In the genomic region with DNA sequence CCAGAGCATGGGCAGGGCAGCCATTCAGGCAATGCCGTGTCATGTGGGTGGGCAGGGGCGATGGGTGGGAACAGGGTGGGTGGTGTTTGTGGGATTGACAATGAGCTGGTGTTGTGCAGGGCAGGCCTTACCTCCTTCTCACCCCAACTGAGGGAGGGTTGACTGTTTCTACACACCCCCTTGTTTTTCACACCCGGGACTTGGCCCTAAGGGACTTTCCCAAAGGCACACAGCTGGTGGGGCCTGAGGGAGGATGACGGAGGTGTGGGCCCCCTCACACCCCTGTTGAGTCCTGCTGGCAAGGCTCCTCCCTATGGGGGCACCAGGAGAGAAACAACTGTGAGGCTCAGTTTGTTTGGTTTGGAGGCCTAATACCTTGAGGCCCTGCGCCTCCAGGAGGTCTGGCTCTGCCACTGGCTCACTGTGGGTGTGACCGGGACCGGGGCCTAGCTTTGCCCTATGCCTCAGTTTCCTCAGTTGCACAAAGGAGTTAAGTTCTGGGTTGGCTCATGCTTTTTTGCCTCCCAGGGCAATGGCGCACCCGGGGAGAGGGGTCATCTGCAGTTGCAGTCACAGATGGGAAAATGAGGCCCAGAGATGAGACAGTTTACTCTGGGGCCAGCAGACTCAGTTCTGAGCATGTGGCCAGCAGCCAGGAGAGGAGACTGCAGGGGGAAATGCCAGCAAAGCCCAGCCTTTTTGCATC, we compare ENCODE assay signal across 8 cellular contexts. TPM values are rescaled to one million over a fixed set of nuclear protein-coding genes. Genes with fewer than 3 reads are reported as not detected.
DNase-seq lines count a peak whose midpoint lies in the region; ATAC-seq and TF ChIP-seq lines count a peak whose summit lies in the region.

No MANE protein-coding gene starts in this region.

- H3K9me3 Mint-ChIP-seq in progenitor cell of endocrine pancreas (ENCODE audit: low read depth) = no peaks in the 10 kb centered on the region

- H3K4me1 ChIP-seq in HAP-1 = no peaks in the 10 kb centered on the region
- H3K4me1 ChIP-seq in tibial nerve = peaks cover 0 to 27% (median 11%) of the 10 kb centered on the region in 4 donors

- intact Hi-C loops in posterior vena cava (cut with DNase I) = no loop called here

- H3K4me3 Mint-ChIP-seq in progenitor cell of endocrine pancreas (ENCODE audit: low read depth) = no peak overlapping the region

- H3K27ac Mint-ChIP-seq in progenitor cell of endocrine pancreas = no peak overlapping the region

- H3K27me3 Mint-ChIP-seq in progenitor cell of endocrine pancreas = peaks cover 4% of the 10 kb centered on the region

- no peaks in the 10 kb centered on the region for H3K36me3 Mint-ChIP-seq in progenitor cell of endocrine pancreas (ENCODE audit: insufficient read depth)

- DNase-seq in activated T-cell treated with anti-CD3 and anti-CD28 coated beads, Interleukin-2, amount 50 U/mL, for 1 hour = peak; percentile 27
- DNase-seq in stimulated activated CD4-positive, alpha-beta T cell treated with anti-CD3 and anti-CD28 coated beads, Interleukin-1b, Interleukin-23, amount 100 ng/mL, for 48 hours = peak; percentile 34
- no peak for DNase-seq in HAP-1 (ENCODE audit: low spot score in 2 of 2)
- DNase-seq in posterior vena cava (ENCODE audit: low spot score) = no peak
- no peak for DNase-seq in progenitor cell of endocrine pancreas (ENCODE audit: low spot score, unreplicated experiment)
- DNase-seq in tibial nerve (ENCODE audit: low spot score in 2 of 2) = no peak

- 51 to 53% methylated on average over 6 to 9 of the region's 9 CpGs for WGBS in tibial nerve, 2 donors

- ATAC-seq in GM18517 (IDR thresholded peaks at IDR 0.05; ENCODE audit: unreplicated experiment) = peak; percentile 51
- ATAC-seq in HG02852 (IDR thresholded peaks at IDR 0.05; ENCODE audit: unreplicated experiment) = peak; percentile 44

- H3K9me3 ChIP-seq in HAP-1 (no peaks in the 10 kb centered on the region), tibial nerve (no peaks in the 10 kb centered on the region)

- in situ Hi-C loops in HAP-1 (cut with MboI; ENCODE audit: low sequenced_read_pairs) = no loop called here

- no peak for TF ChIP-seq POLR2A in tibial nerve (IDR thresholded peaks at IDR 0.05)

- no peaks in the 10 kb centered on the region for H3K27me3 ChIP-seq in HAP-1 (ENCODE audit: low read depth)
- H3K27me3 ChIP-seq in tibial nerve = no peaks in the 10 kb centered on the region

- no peak overlapping the region for H3K27ac ChIP-seq in tibial nerve

- no peak for TF ChIP-seq CTCF in progenitor cell of endocrine pancreas (IDR thresholded peaks at IDR 0.05; ENCODE audit: unreplicated experiment)
- TF ChIP-seq CTCF in tibial nerve (IDR thresholded peaks at IDR 0.05) = no peak

- H3K36me3 ChIP-seq in HAP-1 (replicated peaks) (no peaks in the 10 kb centered on the region), tibial nerve (peaks cover 0 to 15% (median 0%) of the 10 kb centered on the region in 3 donors)

- no peak for TF ChIP-seq EP300 in tibial nerve (IDR thresholded peaks at IDR 0.05)

- peaks cover 10% of the 10 kb centered on the region for H3K4me1 Mint-ChIP-seq in progenitor cell of endocrine pancreas (ENCODE audit: low read depth)

- no peak overlapping the region for H3K4me3 ChIP-seq in HAP-1
- no peak overlapping the region for H3K4me3 ChIP-seq in tibial nerve

RNA-seq across cellular contexts. Expression of gene DNAH1, which starts 5.1 kb away (rescaled TPM):
- 1 to 10 TPM; 7.2 to 9.4 TPM for total RNA-seq in posterior vena cava
- 11.6 and 14.0 TPM in 2 replicates for total RNA-seq in progenitor cell of endocrine pancreas
- total RNA-seq in tibial nerve = 10 to 100 TPM; 12.0 to 26.1 (median 15.5) TPM

RNA-seq across cellular contexts. Expression of gene GLYCTK, which starts 23.4 kb away (rescaled TPM):
- 1 to 10 TPM; 6.8 to 8.7 TPM for total RNA-seq in posterior vena cava
- 52.5 and 53.6 TPM in 2 replicates for total RNA-seq in progenitor cell of endocrine pancreas
- 10 to 100 TPM in 3 of 4 donors, 1 to 10 TPM in 1; 5.4 to 27.1 (median 19.9) TPM for total RNA-seq in tibial nerve

RNA-seq across cellular contexts. Expression of gene WDR82, which starts 32.6 kb away (rescaled TPM):
- total RNA-seq in posterior vena cava = 10 to 100 TPM; 58.4 to 72.6 TPM
- total RNA-seq in progenitor cell of endocrine pancreas = 89.3 and 93.1 TPM in 2 replicates
- total RNA-seq in tibial nerve = 10 to 100 TPM; 42.1 to 52.9 (median 48.6) TPM

Comparison
In these comparisons a context has a peak if more than half of its experiments do, and no peak if none do; other contexts are left out.
1. DNase-seq: peak in activated T-cell treated with anti-CD3 and anti-CD28 coated beads, Interleukin-2, amount 50 U/mL, for 1 hour (single experiment) and stimulated activated CD4-positive, alpha-beta T cell treated with anti-CD3 and anti-CD28 coated beads, Interleukin-1b, Interleukin-23, amount 100 ng/mL, for 48 hours (single experiment); none in HAP-1 (0 of 2), posterior vena cava (single experiment), progenitor cell of endocrine pancreas (single experiment) and tibial nerve (0 of 2).